8 cellular contexts compared by ENCODE assay signal in genomic region chr1:3651011-3651938, GRCh38. TPM values are rescaled to one million over a fixed set of nuclear protein-coding genes. Genes with fewer than 3 reads are reported as not detected.
DNase-seq lines count a peak whose midpoint lies in the region; ATAC-seq and TF ChIP-seq lines count a peak whose summit lies in the region.

No MANE protein-coding gene starts in this region.

- ATAC-seq in RWPE2 (ENCODE audit: low read depth): no peak
- no peak for ATAC-seq in psoas muscle
- ATAC-seq in GM21381 (IDR thresholded peaks at IDR 0.05; ENCODE audit: unreplicated experiment): no peak

- H3K27me3 ChIP-seq in RWPE2 (ENCODE audit: insufficient read depth, poor library complexity, severe bottlenecking): peaks cover 48% of the 10 kb centered on the region
- peaks cover 9 to 60% (median 43%) of the 10 kb centered on the region in 4 donors for H3K27me3 ChIP-seq in esophagus muscularis mucosa
- H3K27me3 ChIP-seq in psoas muscle (ENCODE audit: insufficient read depth in 3 of 3, low read length in 2 of 3): peaks cover 0 to 52% (median 32%) of the 10 kb centered on the region in 3 donors

- H3K4me1 ChIP-seq in RWPE2 (ENCODE audit: insufficient read depth, poor library complexity, severe bottlenecking) (peaks cover 7% of the 10 kb centered on the region), esophagus muscularis mucosa (peaks cover 30 to 49% (median 44%) of the 10 kb centered on the region in 4 donors), psoas muscle (peaks cover 8% of the 10 kb centered on the region)

- DNase-seq in GM10266 (ENCODE audit: extremely low spot score) (peak; percentile 61), RWPE2 (ENCODE audit: low spot score) (peak; percentile 55), esophagus muscularis mucosa (ENCODE audit: extremely low spot score) (no peak), psoas muscle (no peak), hepatic stellate cell (ENCODE audit: low spot score) (no peak), NCI-H146 treated with DMSO at 0.1 percent for 48 hours (lab: John Stamatoyannopoulos, UW; ENCODE audit: unreplicated experiment) (no peak)
- DNase-seq in activated CD4-positive, alpha-beta T cell treated with anti-CD3 and anti-CD28 coated beads for 1 hour: no peak

- H3K4me3 ChIP-seq in RWPE2 (ENCODE audit: severe bottlenecking): peak overlapping the region; percentile 29
- H3K4me3 ChIP-seq in esophagus muscularis mucosa: peak overlapping the region; percentile 83 to 92 (median 88)
- peak overlapping the region; percentile 100 for H3K4me3 ChIP-seq in psoas muscle

- H3K36me3 ChIP-seq in RWPE2 (ENCODE audit: low read depth) (peaks cover 27% of the 10 kb centered on the region), esophagus muscularis mucosa (peaks cover 8 to 17% (median 12%) of the 10 kb centered on the region in 4 donors), psoas muscle (ENCODE audit: insufficient read depth in 1 of 2, low read depth in 1 of 2) (peaks cover 0 to 15% of the 10 kb centered on the region in 2 donors)

- TF ChIP-seq CTCF in GM10266 (IDR thresholded peaks at IDR 0.05; ENCODE audit: control insufficient read depth, insufficient read depth, low read depth, missing control alignments): no peak
- TF ChIP-seq CTCF in RWPE2 (IDR thresholded peaks at IDR 0.05; ENCODE audit: poor library complexity, severe bottlenecking): no peak
- no peak for TF ChIP-seq CTCF in esophagus muscularis mucosa (IDR thresholded peaks at IDR 0.05)
- no peak for TF ChIP-seq CTCF in psoas muscle (IDR thresholded peaks at IDR 0.05)

- intact Hi-C loops in esophagus muscularis mucosa (cut with DNase I) (no loop called here), psoas muscle (cut with DNase I) (no loop called here)

- H3K9me3 ChIP-seq in RWPE2 (ENCODE audit: severe bottlenecking) (no peaks in the 10 kb centered on the region), esophagus muscularis mucosa (no peaks in the 10 kb centered on the region), psoas muscle (no peaks in the 10 kb centered on the region)

- no peak for TF ChIP-seq POLR2A in esophagus muscularis mucosa (IDR thresholded peaks at IDR 0.05; ENCODE audit: low read depth)

- no peak for TF ChIP-seq EP300 in esophagus muscularis mucosa (IDR thresholded peaks at IDR 0.05)

- WGBS in esophagus muscularis mucosa: 18% methylated on average over 24 of the region's 84 CpGs
- 22 to 24% (median 23%) methylated on average over 77 to 84 of the region's 84 CpGs for WGBS in psoas muscle, 3 donors

- H3K27ac ChIP-seq in RWPE2 (ENCODE audit: poor library complexity, severe bottlenecking): no peak overlapping the region
- no peak overlapping the region for H3K27ac ChIP-seq in esophagus muscularis mucosa (replicated peaks in 1 of 4)
- H3K27ac ChIP-seq in psoas muscle: no peak overlapping the region

RNA-seq across cellular contexts. Expression of gene TP73, which starts 1.0 kb away (rescaled TPM):
- total RNA-seq in esophagus muscularis mucosa (not detected), psoas muscle (under 1 TPM in 1 of 4 donors, not detected in 3; 0.13 TPM)
- polyA plus RNA-seq in psoas muscle: under 1 TPM in 2 of 3 donors, not detected in 1; under 0.01 to 0.01 TPM

RNA-seq across cellular contexts. Expression of gene WRAP73, which starts 1.4 kb away (rescaled TPM):
- 10 to 100 TPM; 12.9 to 25.9 (median 15.7) TPM for total RNA-seq in esophagus muscularis mucosa
- 10 to 100 TPM; 10.8 to 12.6 (median 11.7) TPM for total RNA-seq in psoas muscle
- polyA plus RNA-seq in psoas muscle: 10 to 100 TPM; 14.9 to 21.8 (median 20.2) TPM

RNA-seq across cellular contexts. Expression of gene TPRG1L, which starts 26.5 kb away (rescaled TPM):
- 10 to 100 TPM; 36.8 to 55.3 (median 50.3) TPM for total RNA-seq in esophagus muscularis mucosa
- total RNA-seq in psoas muscle: 10 to 100 TPM; 37.9 to 49.2 (median 39.2) TPM
- polyA plus RNA-seq in psoas muscle: 10 to 100 TPM; 33.9 to 66.4 (median 45.0) TPM

RNA-seq across cellular contexts. Expression of gene MEGF6, which starts 40.0 kb away (rescaled TPM):
- 10 to 100 TPM in 3 of 4 donors, 1 to 10 TPM in 1; 9.3 to 18.1 (median 12.7) TPM for total RNA-seq in esophagus muscularis mucosa
- 1 to 10 TPM; 3.7 to 5.5 (median 4.5) TPM for total RNA-seq in psoas muscle
- 1 to 10 TPM in 2 of 3 donors, under 1 TPM in 1; 0.67 to 2.4 (median 1.6) TPM for polyA plus RNA-seq in psoas muscle

Comparison
In these comparisons a context has a peak if more than half of its experiments do, and no peak if none do; other contexts are left out.
1. DNase-seq: peak in GM10266 (single experiment) and RWPE2 (single experiment); none in esophagus muscularis mucosa (single experiment), psoas muscle (0 of 2), hepatic stellate cell (single experiment), NCI-H146 treated with DMSO at 0.1 percent for 48 hours (single experiment) and activated CD4-positive, alpha-beta T cell treated with anti-CD3 and anti-CD28 coated beads for 1 hour (single experiment).
2. H3K4me3 ChIP-seq: peak in every context shown above with its lines; median percentile 100 in psoas muscle; 88 in esophagus muscularis mucosa; 29 in RWPE2.